In the genomic region with DNA sequence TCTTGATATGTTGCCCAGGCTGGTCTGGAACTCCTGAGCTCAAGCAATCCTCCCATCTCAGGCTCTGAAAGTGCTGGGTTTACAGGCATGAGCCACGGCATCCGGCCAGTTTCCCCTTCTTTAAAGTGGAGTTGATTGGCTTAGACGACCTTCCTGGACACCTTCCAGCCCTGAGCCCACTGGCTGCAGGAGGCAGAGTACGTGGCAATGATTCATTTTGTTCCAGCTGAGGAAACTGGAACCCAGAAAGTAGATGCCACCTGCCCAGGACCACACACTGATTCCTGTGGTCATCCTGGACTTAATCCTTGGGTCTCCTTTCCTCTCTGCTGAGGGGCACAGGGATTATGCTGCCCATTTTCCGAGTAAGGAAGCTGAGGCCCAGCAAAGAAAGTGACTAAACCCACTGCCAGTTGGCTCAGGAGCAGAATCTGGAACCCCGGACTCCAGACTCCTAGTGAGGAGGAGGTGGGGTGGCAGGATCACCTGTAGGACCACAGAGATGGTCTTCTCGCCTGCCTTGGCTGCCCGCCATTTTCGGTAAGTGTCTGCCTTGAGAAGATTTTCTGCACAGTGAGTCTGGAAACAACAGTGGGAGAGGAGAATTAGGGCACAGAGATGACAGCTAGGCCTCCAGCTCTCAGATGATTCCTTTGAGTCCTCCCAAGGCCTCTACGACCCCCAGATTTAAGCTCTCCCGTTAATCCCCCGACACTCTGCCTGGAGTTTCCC, we compare ENCODE assay signal across 8 cellular contexts. TPM values are rescaled to one million over a fixed set of nuclear protein-coding genes. Genes with fewer than 3 reads are reported as not detected.
DNase-seq lines count a peak whose midpoint lies in the region; ATAC-seq and TF ChIP-seq lines count a peak whose summit lies in the region.

No MANE protein-coding gene starts in this region.

- peak overlapping the region; percentile 97 to 99 (median 97) for H3K27ac Mint-ChIP-seq in IgD-negative memory B cell

- H3K4me1 ChIP-seq in BE2C (no peaks in the 10 kb centered on the region), lower lobe of right lung (peaks cover 15% of the 10 kb centered on the region), urinary bladder (ENCODE audit: insufficient read depth) (no peaks in the 10 kb centered on the region)

- H3K9me3 ChIP-seq in BE2C (no peaks in the 10 kb centered on the region), lower lobe of right lung (no peaks in the 10 kb centered on the region)

- peak overlapping the region; percentile 86 for H3K27ac ChIP-seq in lower lobe of right lung
- H3K27ac ChIP-seq in urinary bladder (ENCODE audit: low read depth): no peak overlapping the region

- intact Hi-C loops in lower lobe of right lung (cut with DNase I): no loop called here

- DNase-seq in BE2C (no peak), astrocyte of the hippocampus (ENCODE audit: low read depth, low spot score) (peak; percentile 63), lower lobe of right lung (peak; percentile 28)
- DNase-seq in stimulated activated CD4-positive, alpha-beta T cell treated with anti-CD3 and anti-CD28 coated beads, Interleukin-15, amount 100 ng/mL, for 24 hours: no peak
- no peak for DNase-seq in NK-92 treated with Interleukin-12 subunit alpha and Interleukin-12 subunit beta, amount 100 ng/mL, for 24 hours (lab: John Stamatoyannopoulos, UW)

- no peak for ATAC-seq in lower lobe of right lung
- no peak for ATAC-seq in GM21367 (IDR thresholded peaks at IDR 0.05; ENCODE audit: unreplicated experiment)

- peak overlapping the region; percentile 93 to 99 (median 98) for H3K4me3 Mint-ChIP-seq in IgD-negative memory B cell

- peaks cover 16 to 25% (median 22%) of the 10 kb centered on the region in 3 donors for H3K4me1 Mint-ChIP-seq in IgD-negative memory B cell

- peaks cover 3% of the 10 kb centered on the region for H3K36me3 Mint-ChIP-seq in IgD-negative memory B cell

- H3K27me3 ChIP-seq in BE2C (no peaks in the 10 kb centered on the region), lower lobe of right lung (ENCODE audit: low read depth) (no peaks in the 10 kb centered on the region)

- H3K9me3 Mint-ChIP-seq in IgD-negative memory B cell: no peaks in the 10 kb centered on the region

- peaks cover 3% of the 10 kb centered on the region for H3K27me3 Mint-ChIP-seq in IgD-negative memory B cell

- H3K36me3 ChIP-seq in BE2C (no peaks in the 10 kb centered on the region), lower lobe of right lung (peaks cover 4% of the 10 kb centered on the region), urinary bladder (ENCODE audit: insufficient read depth) (no peaks in the 10 kb centered on the region)

- H3K4me3 ChIP-seq in BE2C (ENCODE audit: low read depth, low read length) (peak overlapping the region; percentile 98), lower lobe of right lung (peak overlapping the region; percentile 74), urinary bladder (ENCODE audit: low read depth, low read length) (peak overlapping the region; percentile 64)

- WGBS in urinary bladder: 29% methylated on average over 12 of the region's 12 CpGs

- TF ChIP-seq CTCF in BE2C (IDR thresholded peaks at IDR 0.05; ENCODE audit: low read depth, low read length) (0 out of 2 replicates have a peak, but pooled peaks have one; percentile 2), lower lobe of right lung (IDR thresholded peaks at IDR 0.05) (no peak)

RNA-seq across cellular contexts. Expression of a gene that starts 0.7 kb away (rescaled TPM):
- 17.7 TPM for polyA plus RNA-seq in BE2C (2012; ENCODE audit: insufficient read depth, insufficient read length, low read depth)
- polyA plus RNA-seq in IgD-negative memory B cell (23.6 TPM), urinary bladder (25.4 TPM)
- total RNA-seq in lower lobe of right lung (26.9 TPM), urinary bladder (8.7 TPM)

RNA-seq across cellular contexts. Expression of a gene that starts 1.0 kb away (rescaled TPM):
- polyA plus RNA-seq in BE2C (2012; ENCODE audit: insufficient read depth, insufficient read length, low read depth): 0.37 TPM
- not detected for polyA plus RNA-seq in IgD-negative memory B cell
- total RNA-seq in lower lobe of right lung: 5.8 TPM
- 11.4 TPM for total RNA-seq in urinary bladder
- polyA plus RNA-seq in urinary bladder: 14.6 TPM

RNA-seq across cellular contexts. Expression of a gene that starts 21.3 kb away (rescaled TPM):
- polyA plus RNA-seq in BE2C (2012; ENCODE audit: insufficient read depth, insufficient read length, low read depth): 12.9 TPM
- polyA plus RNA-seq in IgD-negative memory B cell: 1.0 TPM
- total RNA-seq in lower lobe of right lung: 21.1 TPM
- total RNA-seq in urinary bladder: 26.2 TPM
- 5.9 TPM for polyA plus RNA-seq in urinary bladder

RNA-seq across cellular contexts. Expression of a gene that starts 21.8 kb away (rescaled TPM):
- 39.9 TPM for polyA plus RNA-seq in BE2C (2012; ENCODE audit: insufficient read depth, insufficient read length, low read depth)
- polyA plus RNA-seq in IgD-negative memory B cell (9.9 TPM), urinary bladder (19.2 TPM)
- total RNA-seq in lower lobe of right lung (14.2 TPM), urinary bladder (5.1 TPM)

RNA-seq across cellular contexts. Expression of a gene that starts 37.3 kb away (rescaled TPM):
- 0.45 TPM for polyA plus RNA-seq in BE2C (2012; ENCODE audit: insufficient read depth, insufficient read length, low read depth)
- polyA plus RNA-seq in IgD-negative memory B cell: not detected
- 0.24 TPM for total RNA-seq in lower lobe of right lung
- total RNA-seq in urinary bladder: not detected
- polyA plus RNA-seq in urinary bladder: 0.23 TPM

Comparison
In these comparisons a context has a peak if more than half of its experiments do, and no peak if none do; other contexts are left out.
1. DNase-seq: peak in astrocyte of the hippocampus (single experiment) and lower lobe of right lung (single experiment); none in BE2C (single experiment), stimulated activated CD4-positive, alpha-beta T cell treated with anti-CD3 and anti-CD28 coated beads, Interleukin-15, amount 100 ng/mL, for 24 hours (single experiment) and NK-92 treated with Interleukin-12 subunit alpha and Interleukin-12 subunit beta, amount 100 ng/mL, for 24 hours (single experiment).
2. Peak in every context shown above with its lines, with median percentiles within 50 percentile points of each other: H3K4me3 ChIP-seq.